Comparison of ENCODE assay signal across 25 cellular contexts in the genomic region with DNA sequence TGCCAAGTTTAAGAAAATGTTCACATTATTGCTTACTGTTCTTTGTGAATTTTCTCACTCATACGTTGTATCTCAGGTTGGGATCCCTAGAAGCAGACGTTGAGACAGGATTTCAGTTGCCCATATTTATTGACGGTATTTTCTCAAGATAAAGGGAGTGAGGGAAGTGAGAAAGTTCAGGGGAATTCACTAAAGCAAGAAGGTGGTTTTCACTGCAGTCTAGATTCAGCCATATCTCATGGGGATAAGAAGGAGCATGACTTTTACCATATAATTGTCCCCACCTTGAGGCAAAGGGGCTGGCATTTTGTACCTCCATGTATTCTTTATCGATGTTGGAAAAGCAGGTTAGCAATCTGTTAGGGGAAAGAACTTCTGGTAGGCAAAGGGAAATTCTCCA.
"Had no signal": no experiment of that assay in that cellular context is flagged by ENCODE, and none has a peak within 500 bp of the region (broad histone marks: within the 10 kb centered on the region; RNA-seq: fewer than 3 reads in every experiment).

No MANE protein-coding gene starts in this region.

- H3K4me3 Mint-ChIP-seq: immature natural killer cell; naive thymus-derived CD8-positive, alpha-beta T cell; nephron; neural crest cell; stimulated activated naive B cell treated with anti-CD40 and anti-IgM and Interleukin-4, amounts not matched to agents 10 μg/mL and 1 μg/mL and 100 μg/mL, for 72 hours had no signal

- ATAC-seq: left colon; left lung; lower lobe of right lung; naive thymus-derived CD8-positive, alpha-beta T cell; pancreas; right lobe of liver; stimulated activated naive CD8-positive, alpha-beta T cell treated with anti-CD3 and anti-CD28 coated beads, Interleukin-15, Interleukin-2, amounts not matched to agents 100 U/mL and 50 U/mL, for 24 hours; upper lobe of right lung had no signal

- H3K4me1 Mint-ChIP-seq: immature natural killer cell; naive thymus-derived CD8-positive, alpha-beta T cell; nephron; neural crest cell had no signal

- H3K27ac Mint-ChIP-seq: immature natural killer cell; nephron; stimulated activated naive B cell treated with anti-CD40 and anti-IgM and Interleukin-4, amounts not matched to agents 10 μg/mL and 1 μg/mL and 100 μg/mL, for 72 hours had no signal

- H3K27me3 Mint-ChIP-seq: naive thymus-derived CD8-positive, alpha-beta T cell; stimulated activated naive B cell treated with anti-CD40 and anti-IgM and Interleukin-4, amounts not matched to agents 10 μg/mL and 1 μg/mL and 100 μg/mL, for 72 hours had no signal

- H3K36me3 Mint-ChIP-seq: immature natural killer cell; naive thymus-derived CD8-positive, alpha-beta T cell had no signal

- DNase-seq: hypothalamus; immature natural killer cell; kidney; left colon; left lung; lower lobe of right lung; mammary epithelial cell; mesenchymal stem cell; naive thymus-derived CD8-positive, alpha-beta T cell; nucleus accumbens; pancreas; posterior cingulate gyrus; right lobe of liver; stimulated activated CD4-positive, alpha-beta T cell treated with anti-CD3 and anti-CD28 coated beads, Interleukin-1b, Interleukin-23, amount 100 ng/mL, for 48 hours; stimulated activated CD4-positive, alpha-beta T cell treated with anti-CD3 and anti-CD28 coated beads, Interleukin-2, amount 100 ng/mL, for 48 hours; stimulated activated CD4-positive, alpha-beta T cell treated with anti-CD3 and anti-CD28 coated beads, Interleukin-4, amount 100 ng/mL, for 4 hours; stimulated activated CD8-positive, alpha-beta memory T cell treated with anti-CD3 and anti-CD28 coated beads, Interleukin-4, amount 100 ng/mL, for 48 hours; stimulated activated naive B cell treated with anti-CD40 and anti-IgM and Interleukin-4, amounts not matched to agents 10 μg/mL and 1 μg/mL and 100 μg/mL, for 72 hours; stimulated activated naive CD8-positive, alpha-beta T cell treated with anti-CD3 and anti-CD28 coated beads, Interleukin-15, Interleukin-2, amounts not matched to agents 100 U/mL and 50 U/mL, for 24 hours; stomach; tibial artery; trophoblast cell; upper lobe of right lung had no signal
